ENCODE assay signal across 20 cellular contexts in the genomic region with DNA sequence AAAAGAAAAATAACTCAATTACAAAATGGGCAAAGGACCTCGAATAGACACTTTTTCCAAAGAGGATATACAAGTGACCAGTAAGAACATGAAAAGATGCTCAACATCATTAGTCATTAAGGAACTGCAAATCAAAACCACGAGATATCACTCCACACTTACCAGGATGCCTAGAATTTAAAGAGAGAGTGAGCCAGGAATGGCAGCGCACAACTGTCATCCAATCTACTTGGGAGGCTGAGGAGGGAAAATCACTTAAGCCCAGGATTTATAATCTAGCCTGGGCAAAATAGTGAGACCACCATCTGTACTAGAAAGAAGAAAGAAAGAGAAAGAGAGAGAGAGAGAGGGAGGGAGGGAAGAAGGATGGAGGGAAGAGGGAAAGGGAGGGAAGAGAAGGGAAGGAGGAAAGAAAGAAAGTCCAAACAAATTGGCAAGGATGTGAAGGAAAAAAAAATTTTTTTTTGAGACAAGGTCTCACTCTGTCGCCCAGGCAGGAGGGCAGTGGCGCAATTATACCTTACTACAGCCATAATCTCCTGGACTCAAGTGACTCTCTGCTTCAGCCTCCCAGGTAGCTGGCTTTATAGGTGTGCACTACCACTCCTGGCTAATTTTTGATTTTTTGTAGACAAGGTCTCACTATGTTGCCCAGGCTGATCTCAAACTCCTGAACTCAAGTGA. TPM values are rescaled to one million over a fixed set of nuclear protein-coding genes. Genes with fewer than 3 reads are reported as not detected.
DNase-seq lines count a peak whose midpoint lies in the region; ATAC-seq, FAIRE-seq and TF ChIP-seq lines count a peak whose summit lies in the region.
"Had no signal": no experiment of that assay in that cellular context is flagged by ENCODE, and none has a peak within 500 bp of the region (broad histone marks: within the 10 kb centered on the region; RNA-seq: fewer than 3 reads in every experiment).

No MANE protein-coding gene starts in this region.

- H3K36me3 Mint-ChIP-seq in stimulated activated naive CD8-positive, alpha-beta T cell treated with anti-CD3 and anti-CD28 coated beads, Interleukin-15, Interleukin-2, amounts not matched to agents 100 ng/mL and 50 ng/mL, for 24 hours (ENCODE audit: low read depth) = no peaks in the 10 kb centered on the region
- H3K36me3 Mint-ChIP-seq: CD14-positive monocyte; CD8-positive, alpha-beta T cell had no signal

- 62 to 66% methylated on average over 3 to 5 of the region's 5 CpGs for WGBS in gastroesophageal sphincter (ENCODE audit: low coverage in 1 of 2), 2 donors

- TF ChIP-seq EP300 in gastroesophageal sphincter (IDR thresholded peaks at IDR 0.05) = no peak

- H3K27ac ChIP-seq in right atrium auricular region = no peak overlapping the region
- no peak overlapping the region for H3K27ac ChIP-seq in gastroesophageal sphincter

- H3K27me3 ChIP-seq in bronchial epithelial cell (ENCODE audit: control insufficient read depth, insufficient read depth, low read length) (peaks cover 16% of the 10 kb centered on the region), right atrium auricular region (no peaks in the 10 kb centered on the region), gastroesophageal sphincter (peaks cover 50% of the 10 kb centered on the region)

- H3K27ac Mint-ChIP-seq in stimulated activated naive CD8-positive, alpha-beta T cell treated with anti-CD3 and anti-CD28 coated beads, Interleukin-15, Interleukin-2, amounts not matched to agents 100 ng/mL and 50 ng/mL, for 24 hours = peak overlapping the region; percentile 4
- H3K27ac Mint-ChIP-seq: CD14-positive monocyte; CD8-positive, alpha-beta T cell had no signal

- H3K4me3 ChIP-seq in bronchial epithelial cell (ENCODE audit: low read depth, low read length) (no peak overlapping the region), right atrium auricular region (no peak overlapping the region), gastroesophageal sphincter (no peak overlapping the region)

- peaks cover 70% of the 10 kb centered on the region for H3K27me3 Mint-ChIP-seq in stimulated activated naive CD8-positive, alpha-beta T cell treated with anti-CD3 and anti-CD28 coated beads, Interleukin-15, Interleukin-2, amounts not matched to agents 100 ng/mL and 50 ng/mL, for 24 hours

- no peaks in the 10 kb centered on the region for H3K36me3 ChIP-seq in bronchial epithelial cell (ENCODE audit: control insufficient read depth, insufficient read depth, low read length)
- H3K36me3 ChIP-seq in right atrium auricular region = no peaks in the 10 kb centered on the region
- H3K36me3 ChIP-seq in gastroesophageal sphincter = no peaks in the 10 kb centered on the region

- peaks cover 0 to 2% of the 10 kb centered on the region in 2 donors for H3K4me1 ChIP-seq in right atrium auricular region
- peaks cover 0 to 3% (median under 1%) of the 10 kb centered on the region in 3 donors for H3K4me1 ChIP-seq in gastroesophageal sphincter

- no peak for DNase-seq in stimulated activated naive CD8-positive, alpha-beta T cell treated with anti-CD3 and anti-CD28 coated beads, Interleukin-15, Interleukin-2, amounts not matched to agents 100 U/mL and 50 U/mL, for 24 hours
- DNase-seq in NCI-H82 (lab: John Stamatoyannopoulos, UW) (peak; percentile 71), bronchial epithelial cell (ENCODE audit: low read depth) (peak; percentile 41), right atrium auricular region (ENCODE audit: low spot score) (no peak)
- DNase-seq in activated T-cell treated with anti-CD3 and anti-CD28 coated beads, Interleukin-2, amount 50 U/mL, for 48 hours = no peak
- DNase-seq: CD8-positive, alpha-beta T cell; COR-L47; DMS153; DMS79 treated with DMSO at 0.1 percent for 48 hours; EL; HCEC 1CT had no signal

- TF ChIP-seq POLR2A in gastroesophageal sphincter (IDR thresholded peaks at IDR 0.05) = no peak

- H3K9me3 Mint-ChIP-seq in stimulated activated naive CD8-positive, alpha-beta T cell treated with anti-CD3 and anti-CD28 coated beads, Interleukin-15, Interleukin-2, amounts not matched to agents 100 ng/mL and 50 ng/mL, for 24 hours = no peaks in the 10 kb centered on the region
- H3K9me3 Mint-ChIP-seq: CD8-positive, alpha-beta T cell had no signal

- H3K9me3 ChIP-seq in right atrium auricular region = no peaks in the 10 kb centered on the region
- H3K9me3 ChIP-seq in gastroesophageal sphincter = no peaks in the 10 kb centered on the region

- no peak for TF ChIP-seq CTCF in bronchial epithelial cell (IDR thresholded peaks at IDR 0.05; ENCODE audit: insufficient read depth, low read length, severe bottlenecking)
- TF ChIP-seq CTCF in right atrium auricular region (IDR thresholded peaks at IDR 0.05) = no peak
- no peak for TF ChIP-seq CTCF in gastroesophageal sphincter (IDR thresholded peaks at IDR 0.05)

- no peak for FAIRE-seq in bronchial epithelial cell (lab: Jason Lieb, UNC)
- FAIRE-seq: G401.6, GM12892, GM19239, H1 had no signal

- ATAC-seq in stimulated activated naive CD8-positive, alpha-beta T cell treated with anti-CD3 and anti-CD28 coated beads, Interleukin-15, Interleukin-2, amounts not matched to agents 100 U/mL and 50 U/mL, for 24 hours = no peak
- no peak for ATAC-seq in gastroesophageal sphincter
- ATAC-seq: CD8-positive, alpha-beta T cell had no signal

- H3K4me1 Mint-ChIP-seq in stimulated activated naive CD8-positive, alpha-beta T cell treated with anti-CD3 and anti-CD28 coated beads, Interleukin-15, Interleukin-2, amounts not matched to agents 100 ng/mL and 50 ng/mL, for 24 hours (ENCODE audit: low read depth) = no peaks in the 10 kb centered on the region
- H3K4me1 Mint-ChIP-seq: CD14-positive monocyte had no signal

- no peak overlapping the region for H3K4me3 Mint-ChIP-seq in stimulated activated naive CD8-positive, alpha-beta T cell treated with anti-CD3 and anti-CD28 coated beads, Interleukin-15, Interleukin-2, amounts not matched to agents 100 ng/mL and 50 ng/mL, for 24 hours
- H3K4me3 Mint-ChIP-seq: CD8-positive, alpha-beta T cell had no signal

RNA-seq across cellular contexts. Expression of a gene that starts 22.6 kb away (rescaled TPM):
- total RNA-seq in bronchial epithelial cell (0.26 TPM in 1 of 2 replicates, not detected in the other), right atrium auricular region (1 to 10 TPM; 4.3 to 6.9 TPM), gastroesophageal sphincter (10 to 100 TPM; 19.0 to 33.6 (median 22.8) TPM)
- total RNA-seq: A673; CD8-positive, alpha-beta T cell; H1 had no signal

RNA-seq across cellular contexts. Expression of a gene that starts 30.0 kb away (rescaled TPM):
- not detected in 2 replicates for total RNA-seq in bronchial epithelial cell
- not detected for total RNA-seq in right atrium auricular region
- total RNA-seq in gastroesophageal sphincter = under 1 TPM in 1 of 4 donors, not detected in 3; 0.27 TPM
- total RNA-seq: A673; CD8-positive, alpha-beta T cell; H1; HT-29 had no signal

Comparison
In these comparisons a context has a peak if more than half of its experiments do, and no peak if none do; other contexts are left out.
1. DNase-seq: peak in NCI-H82 (single experiment) and bronchial epithelial cell (single experiment); none in stimulated activated naive CD8-positive, alpha-beta T cell treated with anti-CD3 and anti-CD28 coated beads, Interleukin-15, Interleukin-2, amounts not matched to agents 100 U/mL and 50 U/mL, for 24 hours (single experiment), right atrium auricular region (single experiment) and activated T-cell treated with anti-CD3 and anti-CD28 coated beads, Interleukin-2, amount 50 U/mL, for 48 hours (0 of 2).